9 cellular contexts compared by ENCODE assay signal in the genomic region with DNA sequence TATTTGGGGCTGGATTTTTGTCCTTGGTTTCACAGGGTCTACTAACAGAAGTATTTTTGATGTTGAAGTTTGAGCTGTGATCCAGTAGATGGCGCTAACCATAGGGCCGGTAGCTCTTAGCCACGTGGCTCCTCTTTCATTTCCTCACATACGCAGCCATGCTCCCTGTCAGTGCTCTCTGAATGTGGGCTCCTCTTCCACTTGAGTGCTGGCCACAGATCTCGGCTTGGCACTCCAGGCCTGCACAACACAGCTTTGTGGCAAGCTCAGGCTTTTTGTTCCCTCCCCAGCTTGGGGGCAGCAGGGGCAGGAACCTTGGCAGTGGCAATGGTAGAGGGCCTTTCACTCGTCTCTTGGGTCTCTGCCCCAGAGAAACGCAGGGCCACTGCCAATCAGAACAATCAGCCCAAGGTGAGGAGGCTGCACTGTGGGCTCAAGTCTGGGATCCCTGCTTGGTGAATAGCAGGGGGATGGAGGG. TPM values are rescaled to one million over a fixed set of nuclear protein-coding genes. Genes with fewer than 3 reads are reported as not detected.
DNase-seq lines count a peak whose midpoint lies in the region; ATAC-seq, FAIRE-seq and TF ChIP-seq lines count a peak whose summit lies in the region.
"Had no signal": no experiment of that assay in that cellular context is flagged by ENCODE, and none has a peak within 500 bp of the region (broad histone marks: within the 10 kb centered on the region; RNA-seq: fewer than 3 reads in every experiment).

No MANE protein-coding gene starts in this region.

- no peaks in the 10 kb centered on the region for H3K9me3 Mint-ChIP-seq in natural killer cell
- H3K9me3 Mint-ChIP-seq: dendritic cell treated with granulocyte-macrophage colony-stimulating factor and Interleukin-4, amounts not matched to agents 40 ng/mL and 50 ng/mL, for 4 days had no signal

- peak; percentile 0 for DNase-seq in NCI-H345 (lab: John Stamatoyannopoulos, UW)
- DNase-seq in NCI-H345 treated with DMSO at 0.1 percent for 48 hours (lab: John Stamatoyannopoulos, UW; ENCODE audit: unreplicated experiment), result no peak
- DNase-seq in RCC 7860 (ENCODE audit: low spot score), result peak; percentile 39
- no peak for DNase-seq in dorsolateral prefrontal cortex
- no peak for DNase-seq in natural killer cell
- no peak for DNase-seq in activated effector memory CD4-positive, alpha-beta T cell treated with anti-CD3 and anti-CD28 coated beads, Interleukin-2, amount 50 U/mL, for 16 hours

- no peaks in the 10 kb centered on the region for H3K36me3 Mint-ChIP-seq in natural killer cell

- no peak overlapping the region for H3K4me3 Mint-ChIP-seq in natural killer cell
- H3K4me3 Mint-ChIP-seq: dendritic cell treated with granulocyte-macrophage colony-stimulating factor and Interleukin-4, amounts not matched to agents 40 ng/mL and 50 ng/mL, for 4 days had no signal

- peaks cover 0 to 5% (median 0%) of the 10 kb centered on the region in 45 donors for H3K27me3 ChIP-seq in dorsolateral prefrontal cortex

- H3K4me3 ChIP-seq in dorsolateral prefrontal cortex, result no peak overlapping the region

- no peaks in the 10 kb centered on the region for H3K4me1 Mint-ChIP-seq in natural killer cell

- ATAC-seq in GM18909 (IDR thresholded peaks at IDR 0.05; ENCODE audit: poor library complexity, unreplicated experiment) (peak; percentile 84), HG03469 (IDR thresholded peaks at IDR 0.05; ENCODE audit: unreplicated experiment) (peak; percentile 81), natural killer cell (peak; percentile 73 to 81 (median 74))

- FAIRE-seq in RCC 7860 (lab: Jason Lieb, UNC), result no peak

- H3K27ac Mint-ChIP-seq in natural killer cell, result no peak overlapping the region
- H3K27ac Mint-ChIP-seq: dendritic cell treated with granulocyte-macrophage colony-stimulating factor and Interleukin-4, amounts not matched to agents 40 ng/mL and 50 ng/mL, for 4 days had no signal

- H3K27me3 Mint-ChIP-seq in natural killer cell (ENCODE audit: low read depth in 2 of 2), result peaks cover 16 to 34% of the 10 kb centered on the region in 2 donors

- TF ChIP-seq CTCF in dorsolateral prefrontal cortex (IDR thresholded peaks at IDR 0.05 in 54 of 56, conservative IDR thresholded peaks at IDR 0.05 in 2 of 56; ENCODE audit: low read depth in 1 of 56, partially characterized antibody in 56 of 56) (peak in 51 of 56 donors; percentile 4 to 73 (median 48)), natural killer cell (IDR thresholded peaks at IDR 0.05) (peak; percentile 47)

- H3K27ac ChIP-seq in dorsolateral prefrontal cortex, result no peak overlapping the region

- intact Hi-C loops in dorsolateral prefrontal cortex (cut with DNase I), result loop anchor here in 1 of 2 donors (5.0 kb wide), 1 partner anchor 116 kb away; no protein-coding TSS in a partner anchor
- intact Hi-C loops in natural killer cell (cut with micrococcal nuclease), result loop anchor here (2.0 kb wide), 1 partner anchor 114 kb away; no protein-coding TSS in a partner anchor

RNA-seq across cellular contexts. Expression of gene DNAAF4, which starts 18.6 kb away (rescaled TPM):
- 1 to 10 TPM in 118 of 120 experiments, under 1 TPM in 2; 0.94 to 9.9 (median 4.1) TPM for total RNA-seq in dorsolateral prefrontal cortex
- total RNA-seq in natural killer cell, result not detected

Comparison
In these comparisons a context has a peak if more than half of its experiments do, and no peak if none do; other contexts are left out.
1. DNase-seq: peak in NCI-H345 (single experiment) and RCC 7860 (single experiment); none in NCI-H345 treated with DMSO at 0.1 percent for 48 hours (single experiment), dorsolateral prefrontal cortex (0 of 10), natural killer cell (single experiment) and activated effector memory CD4-positive, alpha-beta T cell treated with anti-CD3 and anti-CD28 coated beads, Interleukin-2, amount 50 U/mL, for 16 hours (single experiment).
2. Peak in every context shown above with its lines, with median percentiles within 50 percentile points of each other: ATAC-seq.